27 cellular contexts compared by ENCODE assay signal in genomic region chr4:82650868-82651267, GRCh38.
A peak's percentile ranks its signal among the peaks of the same experiment; 100 is the strongest.
DNase-seq lines count a peak whose midpoint lies in the region; ATAC-seq, FAIRE-seq and TF ChIP-seq lines count a peak whose summit lies in the region.
"Had no signal": no experiment of that assay in that cellular context is flagged by ENCODE, and none has a peak within 500 bp of the region (broad histone marks: within the 10 kb centered on the region; RNA-seq: fewer than 3 reads in every experiment).

No MANE protein-coding gene starts in this region.

- H3K27me3 ChIP-seq in SK-N-SH (ENCODE audit: insufficient read depth): no peaks in the 10 kb centered on the region
- H3K27me3 ChIP-seq in pancreas: no peaks in the 10 kb centered on the region
- H3K27me3 ChIP-seq: BE2C, BLaER1 had no signal

- CTCF ChIA-PET in SK-N-SH (lab: Yijun Ruan, JAX): interaction anchor here (0.8 kb wide), 1 partner anchor 10 kb away, joined by 3 read pairs; no protein-coding TSS in a partner anchor

- TF ChIP-seq RAD21 in SK-N-SH (IDR thresholded peaks at IDR 0.05; ENCODE audit: low read length): no peak

- DNase-seq in SK-N-SH (no peak), pancreas (no peak), HPDE6-E6E7 (ENCODE audit: extremely low spot score) (no peak)
- DNase-seq: 8988T; ACHN; BE2C; C1 segment of cervical spinal cord; CD4-positive, alpha-beta memory T cell; CD4-positive, CD25-positive, alpha-beta regulatory T cell; CD8-positive, alpha-beta memory T cell; COR-L47; DMS 273 treated with DMSO at 0.1 percent for 48 hours; DMS153; DMS53; DMS79; DND-41; EL; GDM1 had no signal

- peaks cover 11% of the 10 kb centered on the region for H3F3A ChIP-seq in SK-N-SH (replicated peaks; ENCODE audit: insufficient read depth)

- peaks cover 0 to 11% of the 10 kb centered on the region in 2 experiments; a peak in 1 of 4 replicates for H3K4me1 ChIP-seq in SK-N-SH (ENCODE audit: control insufficient read depth in 1 of 2, insufficient read depth in 2 of 2, low read depth in 1 of 2, low read length in 1 of 2)
- H3K4me1 ChIP-seq in pancreas: peaks cover 0 to 9% (median 0%) of the 10 kb centered on the region in 3 donors

- H3K4me3 ChIP-seq in SK-N-SH (ENCODE audit: low read depth in 2 of 2, low read length in 1 of 2) (no peak overlapping the region), pancreas (no peak overlapping the region)
- H3K4me3 ChIP-seq: BLaER1, GM12878 had no signal

- H3K36me3 ChIP-seq in SK-N-SH (replicated peaks in 1 of 2; ENCODE audit: control insufficient read depth in 1 of 2, insufficient read depth in 2 of 2, low read length in 1 of 2): peaks cover 0 to 3% of the 10 kb centered on the region in 2 experiments
- H3K36me3 ChIP-seq in pancreas: no peaks in the 10 kb centered on the region
- H3K36me3 ChIP-seq: BE2C had no signal

- TF ChIP-seq EP300 in SK-N-SH (IDR thresholded peaks at IDR 0.05; ENCODE audit: borderline replicate concordance in 1 of 2, low read depth in 1 of 2, low read length in 1 of 2): no peak

- intact Hi-C loops in pancreas (cut with DNase I): no loop called here

- POLR2A ChIA-PET in SK-N-SH (lab: Yijun Ruan, JAX): interaction anchor here (0.6 kb wide), 1 partner anchor 444 kb away, joined by 3 read pairs; no protein-coding TSS in a partner anchor

- FAIRE-seq in TTC549 (lab: Jason Lieb, UNC): peak; percentile 23
- peak; percentile 12 for FAIRE-seq in endometrium (lab: Jason Lieb, UNC)
- peak; percentile 54 for FAIRE-seq in pancreas (lab: Jason Lieb, UNC)
- FAIRE-seq: GM12878, GM12892, GM18507 had no signal

- no peak overlapping the region for H3K9ac ChIP-seq in SK-N-SH
- H3K9ac ChIP-seq: BLaER1 had no signal

- H3K79me2 ChIP-seq in SK-N-SH (ENCODE audit: insufficient read depth): no peaks in the 10 kb centered on the region

- H3K27ac ChIP-seq in SK-N-SH (ENCODE audit: low read depth in 2 of 2, low read length in 1 of 2): no peak overlapping the region
- H3K27ac ChIP-seq in pancreas: no peak overlapping the region
- H3K27ac ChIP-seq: BLaER1 had no signal

- no peaks in the 10 kb centered on the region for H3K9me2 ChIP-seq in SK-N-SH

- no peak for TF ChIP-seq CTCF in SK-N-SH (IDR thresholded peaks at IDR 0.05)
- no peak for TF ChIP-seq CTCF in pancreas (IDR thresholded peaks at IDR 0.05)

- ATAC-seq in SK-N-SH treated with all-trans-retinoic acid at 6 μM for 48 hours (no peak), pancreas (no peak), GM21447 (IDR thresholded peaks at IDR 0.05; ENCODE audit: unreplicated experiment) (no peak), HG03135 (IDR thresholded peaks at IDR 0.05; ENCODE audit: unreplicated experiment) (no peak)
- ATAC-seq: GM12878 had no signal

- H3K4me2 ChIP-seq in SK-N-SH: no peak overlapping the region
- H3K4me2 ChIP-seq: BLaER1 had no signal

- H4K20me1 ChIP-seq in SK-N-SH (ENCODE audit: insufficient read depth): no peaks in the 10 kb centered on the region
- H4K20me1 ChIP-seq: BLaER1 had no signal

- H3K9me3 ChIP-seq in SK-N-SH (no peaks in the 10 kb centered on the region), pancreas (no peaks in the 10 kb centered on the region)
- H3K9me3 ChIP-seq: BE2C, BLaER1 had no signal

- no peak overlapping the region for H2AFZ ChIP-seq in SK-N-SH (ENCODE audit: low read depth)

TF ChIP-seq in SK-N-SH, 30 proteins besides CTCF, POLR2A, EP300 and RAD21:
- TF ChIP-seq RXRA (IDR thresholded peaks at IDR 0.05; ENCODE audit: borderline replicate concordance, low read depth): no peak
- TF ChIP-seq GATA2 (CRISPR knock-in tag; IDR thresholded peaks at IDR 0.05): peak; percentile 79

TF ChIP-seq in SK-N-SH treated with all-trans-retinoic acid at 6 μM for 48 hours, 23 proteins besides CTCF, POLR2A, EP300 and RAD21:
- TF ChIP-seq RARB (CRISPR knock-in tag; IDR thresholded peaks at IDR 0.05): no peak
